20 cellular contexts compared by ENCODE assay signal in the genomic region with DNA sequence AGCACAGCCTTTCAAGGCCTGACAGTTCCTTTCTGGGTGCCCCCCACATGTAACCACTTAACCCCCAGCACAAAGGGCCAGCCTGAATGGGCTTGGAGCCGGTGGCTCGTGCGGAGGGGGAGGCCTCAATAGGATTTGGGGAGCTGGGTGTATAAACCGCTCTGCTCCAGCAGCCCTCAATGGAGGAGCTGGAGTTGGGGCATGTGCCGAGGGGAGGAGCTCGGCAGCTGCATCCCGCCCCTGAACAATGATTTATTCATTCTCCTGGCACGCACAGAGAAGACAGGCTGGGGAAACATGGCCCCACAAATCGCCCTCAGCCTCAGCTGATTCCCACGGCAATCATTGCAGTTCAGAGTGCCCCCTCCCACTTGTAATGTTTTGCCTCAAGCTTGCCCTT. TPM values are rescaled to one million over a fixed set of nuclear protein-coding genes. Genes with fewer than 3 reads are reported as not detected.
DNase-seq lines count a peak whose midpoint lies in the region; ATAC-seq and TF ChIP-seq lines count a peak whose summit lies in the region.
"Had no signal": no experiment of that assay in that cellular context is flagged by ENCODE, and none has a peak within 500 bp of the region (broad histone marks: within the 10 kb centered on the region; RNA-seq: fewer than 3 reads in every experiment).

No MANE protein-coding gene starts in this region.

- H3K27me3 ChIP-seq in adipocyte (replicated peaks; ENCODE audit: control insufficient read depth, insufficient read depth, low read length) (no peaks in the 10 kb centered on the region), foreskin keratinocyte (no peaks in the 10 kb centered on the region)
- no peaks in the 10 kb centered on the region for H3K27me3 ChIP-seq in CD4-positive, alpha-beta memory T cell (ENCODE audit: insufficient read depth, low read length)
- H3K27me3 ChIP-seq: spleen had no signal

- H3K4me3 Mint-ChIP-seq in neural crest cell, result peak overlapping the region; percentile 79
- H3K4me3 Mint-ChIP-seq in CD4-positive, alpha-beta memory T cell, result no peak overlapping the region
- no peak overlapping the region for H3K4me3 Mint-ChIP-seq in natural killer cell treated with Interleukin-12 subunit alpha and Interleukin-12 subunit beta and Interleukin-15 and Interleukin-18, amount 100 ng/mL, for 72 hours
- H3K4me3 Mint-ChIP-seq: activated naive CD8-positive, alpha-beta T cell treated with anti-CD3 and anti-CD28 coated beads for 36 hours; T-helper 1 cell treated with Interleukin-12 subunit alpha and Interleukin-12 subunit beta and Interleukin-4 antibody, amounts not matched to agents 30 μg/mL and 1 μg/mL, for 36 hours had no signal

- intact Hi-C loops in CD4-positive, alpha-beta memory T cell (cut with micrococcal nuclease), result no loop called here

- H3K9me3 ChIP-seq in adipocyte (ENCODE audit: control insufficient read depth, low read length), result no peaks in the 10 kb centered on the region
- H3K9me3 ChIP-seq in CD4-positive, alpha-beta memory T cell (ENCODE audit: control insufficient read depth in 1 of 2, low read length in 2 of 2), result no peaks in the 10 kb centered on the region
- H3K9me3 ChIP-seq: lower lobe of right lung, spleen had no signal

- no peak for TF ChIP-seq CTCF in foreskin keratinocyte (conservative IDR thresholded peaks at IDR 0.05)
- no peak for TF ChIP-seq CTCF in neural crest cell (conservative IDR thresholded peaks at IDR 0.05)

- peak overlapping the region; percentile 36 for H3K4me3 ChIP-seq in adipocyte (ENCODE audit: low read length)
- no peak overlapping the region for H3K4me3 ChIP-seq in CD4-positive, alpha-beta memory T cell (ENCODE audit: low read length in 2 of 2)
- H3K4me3 ChIP-seq: lower lobe of right lung, spleen had no signal

- no peak overlapping the region for H3K9ac ChIP-seq in adipocyte (ENCODE audit: low read length)

- H3K4me1 ChIP-seq in adipocyte (ENCODE audit: control insufficient read depth, insufficient read depth, low read length) (no peaks in the 10 kb centered on the region), foreskin keratinocyte (no peaks in the 10 kb centered on the region)
- H3K4me1 ChIP-seq in CD4-positive, alpha-beta memory T cell (ENCODE audit: insufficient read depth, low read length), result peaks cover 4% of the 10 kb centered on the region

- CTCF ChIA-PET in CD4-positive, alpha-beta memory T cell (lab: Charles Lee; ENCODE audit: partially characterized antibody), result interaction anchor here (0.9 to 13.1 kb wide), 19 partner anchors 8 to 274 kb away, joined by 3 to 178 read pairs (median 11); a partner anchor contains a TSS

- H3K27ac Mint-ChIP-seq in neural crest cell (ENCODE audit: unreplicated experiment), result no peak overlapping the region
- no peak overlapping the region for H3K27ac Mint-ChIP-seq in CD4-positive, alpha-beta memory T cell
- H3K27ac Mint-ChIP-seq in natural killer cell treated with Interleukin-12 subunit alpha and Interleukin-12 subunit beta and Interleukin-15 and Interleukin-18, amount 100 ng/mL, for 72 hours, result no peak overlapping the region
- H3K27ac Mint-ChIP-seq: activated naive CD8-positive, alpha-beta T cell treated with anti-CD3 and anti-CD28 coated beads for 36 hours; T-helper 1 cell treated with Interleukin-12 subunit alpha and Interleukin-12 subunit beta and Interleukin-4 antibody, amounts not matched to agents 30 μg/mL and 1 μg/mL, for 36 hours had no signal

- POLR2A ChIA-PET in CD4-positive, alpha-beta memory T cell (lab: Charles Lee; ENCODE audit: partially characterized antibody), result interaction anchor here (1.7 kb wide), 1 partner anchor 168 kb away, joined by 5 read pairs; a partner anchor contains a TSS

- H3K27me3 Mint-ChIP-seq in neural crest cell (ENCODE audit: low read depth), result peaks cover 2% of the 10 kb centered on the region
- no peaks in the 10 kb centered on the region for H3K27me3 Mint-ChIP-seq in CD4-positive, alpha-beta memory T cell
- H3K27me3 Mint-ChIP-seq in natural killer cell treated with Interleukin-12 subunit alpha and Interleukin-12 subunit beta and Interleukin-15 and Interleukin-18, amount 100 ng/mL, for 72 hours, result no peaks in the 10 kb centered on the region
- H3K27me3 Mint-ChIP-seq: activated naive CD8-positive, alpha-beta T cell treated with anti-CD3 and anti-CD28 coated beads for 36 hours had no signal

- DNase-seq in C1 segment of cervical spinal cord (lab: John Stamatoyannopoulos, UW) (peak in 9 of 14 donors; percentile 12 to 52 (median 32)), adipocyte (ENCODE audit: low read depth) (peak; percentile 22), foreskin keratinocyte (no peak), neural crest cell (ENCODE audit: low read depth, low spot score) (peak; percentile 41), GF-D8 (lab: John Stamatoyannopoulos, UW) (no peak), left lobe of liver (ENCODE audit: low spot score) (no peak)
- DNase-seq in CD4-positive, alpha-beta memory T cell, result no peak
- DNase-seq in natural killer cell treated with Interleukin-12 subunit alpha and Interleukin-12 subunit beta and Interleukin-15 and Interleukin-18, amount 100 ng/mL, for 72 hours (ENCODE audit: low spot score), result no peak
- DNase-seq: activated CD8-positive, alpha-beta memory T cell treated with anti-CD3 and anti-CD28 coated beads, Interleukin-2, amount 50 U/mL, for 48 hours; activated naive CD8-positive, alpha-beta T cell treated with anti-CD3 and anti-CD28 coated beads for 36 hours; Kasumi-1; lower lobe of right lung; NCI-H1436 treated with DMSO at 0.1 percent for 48 hours; NCI-H510A treated with DMSO at 0.1 percent for 48 hours; spleen had no signal

- H3K9me3 Mint-ChIP-seq in neural crest cell, result no peaks in the 10 kb centered on the region
- H3K9me3 Mint-ChIP-seq in CD4-positive, alpha-beta memory T cell, result no peaks in the 10 kb centered on the region
- H3K9me3 Mint-ChIP-seq in natural killer cell treated with Interleukin-12 subunit alpha and Interleukin-12 subunit beta and Interleukin-15 and Interleukin-18, amount 100 ng/mL, for 72 hours, result no peaks in the 10 kb centered on the region
- H3K9me3 Mint-ChIP-seq: activated naive CD8-positive, alpha-beta T cell treated with anti-CD3 and anti-CD28 coated beads for 36 hours; T-helper 1 cell treated with Interleukin-12 subunit alpha and Interleukin-12 subunit beta and Interleukin-4 antibody, amounts not matched to agents 30 μg/mL and 1 μg/mL, for 36 hours had no signal

- H3K36me3 Mint-ChIP-seq in neural crest cell (ENCODE audit: low read depth), result peaks cover 9% of the 10 kb centered on the region
- H3K36me3 Mint-ChIP-seq in CD4-positive, alpha-beta memory T cell, result no peaks in the 10 kb centered on the region
- no peaks in the 10 kb centered on the region for H3K36me3 Mint-ChIP-seq in natural killer cell treated with Interleukin-12 subunit alpha and Interleukin-12 subunit beta and Interleukin-15 and Interleukin-18, amount 100 ng/mL, for 72 hours

- no peaks in the 10 kb centered on the region for H3K36me3 ChIP-seq in adipocyte (ENCODE audit: control insufficient read depth, insufficient read depth, low read length, severe bottlenecking)
- H3K36me3 ChIP-seq in CD4-positive, alpha-beta memory T cell (ENCODE audit: insufficient read depth, low read length), result no peaks in the 10 kb centered on the region
- H3K36me3 ChIP-seq: lower lobe of right lung, spleen had no signal

- H3K4me1 Mint-ChIP-seq in neural crest cell, result peaks cover 24% of the 10 kb centered on the region
- H3K4me1 Mint-ChIP-seq in CD4-positive, alpha-beta memory T cell, result peaks cover 0 to 6% (median 4%) of the 10 kb centered on the region in 4 donors
- H3K4me1 Mint-ChIP-seq in natural killer cell treated with Interleukin-12 subunit alpha and Interleukin-12 subunit beta and Interleukin-15 and Interleukin-18, amount 100 ng/mL, for 72 hours (ENCODE audit: low read depth in 2 of 2), result peaks cover 6 to 7% of the 10 kb centered on the region in 2 donors
- H3K4me1 Mint-ChIP-seq: activated naive CD8-positive, alpha-beta T cell treated with anti-CD3 and anti-CD28 coated beads for 36 hours had no signal

- H3K27ac ChIP-seq in foreskin keratinocyte, result no peak overlapping the region
- H3K27ac ChIP-seq in CD4-positive, alpha-beta memory T cell (ENCODE audit: low read depth, low read length), result no peak overlapping the region
- H3K27ac ChIP-seq: epithelial cell of prostate, HL-60, lower lobe of right lung, RWPE1, spleen had no signal

- ATAC-seq in foreskin keratinocyte (peak; percentile 76), left lobe of liver (no peak)
- ATAC-seq in natural killer cell treated with Interleukin-12 subunit alpha and Interleukin-12 subunit beta and Interleukin-15 and Interleukin-18, amount 100 ng/mL, for 72 hours, result no peak
- ATAC-seq: activated CD4-positive, CD25-positive, alpha-beta regulatory T cell treated with anti-CD3 and anti-CD28 coated beads, Interleukin-2, amount 50 U/mL, for 24 hours; lower lobe of right lung had no signal

RNA-seq across cellular contexts. Expression of a gene that starts 6.9 kb away (rescaled TPM):
- total RNA-seq in foreskin keratinocyte, result 8.6 and 10.0 TPM in 2 replicates
- polyA plus RNA-seq in foreskin keratinocyte, result 6.2 and 6.9 TPM in 2 replicates
- total RNA-seq in neural crest cell, result 18.0 and 19.0 TPM in 2 replicates
- 10 to 100 TPM in 1 of 2 experiments, 1 to 10 TPM in 1; 8.5 to 10.8 TPM for total RNA-seq in CD4-positive, alpha-beta memory T cell
- 10 to 100 TPM; 13.8 to 15.2 TPM for polyA plus RNA-seq in CD4-positive, alpha-beta memory T cell
- total RNA-seq in natural killer cell treated with Interleukin-12 subunit alpha and Interleukin-12 subunit beta and Interleukin-15 and Interleukin-18, amount 100 ng/mL, for 72 hours, result 10 to 100 TPM; 15.9 to 41.1 TPM
- 2.4 TPM for total RNA-seq in left lobe of liver

RNA-seq across cellular contexts. Expression of a gene that starts 44.2 kb away (rescaled TPM):
- total RNA-seq in foreskin keratinocyte, result 37.4 and 45.6 TPM in 2 replicates
- polyA plus RNA-seq in foreskin keratinocyte, result 3.5 and 5.0 TPM in 2 replicates
- total RNA-seq in neural crest cell, result 69.4 and 73.8 TPM in 2 replicates
- total RNA-seq in CD4-positive, alpha-beta memory T cell, result under 1 TPM; 0.28 to 0.90 TPM
- polyA plus RNA-seq in CD4-positive, alpha-beta memory T cell, result under 1 TPM; 0.17 to 0.43 TPM
- 10 to 100 TPM; 46.3 to 87.3 TPM for total RNA-seq in natural killer cell treated with Interleukin-12 subunit alpha and Interleukin-12 subunit beta and Interleukin-15 and Interleukin-18, amount 100 ng/mL, for 72 hours
- 0.10 TPM for total RNA-seq in left lobe of liver

Comparison
In these comparisons a context has a peak if more than half of its experiments do, and no peak if none do; other contexts are left out.
1. DNase-seq: peak in C1 segment of cervical spinal cord (9 of 14), adipocyte (single experiment) and neural crest cell (single experiment); none in foreskin keratinocyte (0 of 2), CD4-positive, alpha-beta memory T cell (0 of 5), GF-D8 (single experiment), natural killer cell treated with Interleukin-12 subunit alpha and Interleukin-12 subunit beta and Interleukin-15 and Interleukin-18, amount 100 ng/mL, for 72 hours (single experiment) and left lobe of liver (single experiment).
2. RNA of a gene that starts 44.2 kb away (total RNA-seq): 46.3 to 87.3 TPM in natural killer cell treated with Interleukin-12 subunit alpha and Interleukin-12 subunit beta and Interleukin-15 and Interleukin-18, amount 100 ng/mL, for 72 hours, 69.4 to 73.8 TPM in neural crest cell and 37.4 to 45.6 TPM in foreskin keratinocyte; 0.28 to 0.90 TPM in CD4-positive, alpha-beta memory T cell and 0.10 TPM in left lobe of liver (single experiment); every median in the first group is over 10 times any median in the second.